In the genomic region with DNA sequence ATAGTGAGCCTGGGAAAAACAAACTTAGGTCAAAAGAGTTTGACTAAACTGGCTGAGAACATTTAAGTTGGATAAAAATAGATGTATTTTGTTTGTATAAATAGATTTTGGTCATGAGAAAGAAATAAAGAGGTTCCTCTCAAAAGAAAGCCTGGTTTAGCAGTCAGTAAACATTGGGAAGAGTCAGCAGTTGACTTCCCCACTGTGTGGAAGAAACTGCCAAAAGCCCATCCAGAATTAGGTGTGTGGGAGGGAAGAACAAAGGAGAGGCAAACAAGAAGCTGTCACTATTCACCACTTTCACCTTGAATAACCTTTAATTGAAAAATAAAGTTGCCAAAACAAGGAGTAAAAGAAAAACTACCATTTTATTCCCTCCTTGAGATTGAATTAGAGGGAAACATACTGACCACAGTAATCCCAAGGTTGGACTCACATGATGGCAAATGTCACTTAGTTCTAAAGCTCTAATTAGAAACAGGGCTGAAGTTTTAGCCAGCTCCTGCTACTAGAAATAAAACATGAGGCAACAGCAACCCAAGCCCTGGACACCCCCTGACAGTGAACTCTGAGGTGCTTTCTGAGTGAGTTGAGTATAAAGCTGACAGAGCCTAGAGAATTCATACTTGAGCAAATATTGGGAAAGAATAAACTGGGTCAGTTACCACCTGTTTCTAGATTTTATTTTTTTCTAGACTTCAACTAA, we compare ENCODE assay signal across 17 cellular contexts.
DNase-seq lines count a peak whose midpoint lies in the region; ATAC-seq and TF ChIP-seq lines count a peak whose summit lies in the region.
"Had no signal": no experiment of that assay in that cellular context is flagged by ENCODE, and none has a peak within 500 bp of the region (broad histone marks: within the 10 kb centered on the region; RNA-seq: fewer than 3 reads in every experiment).

No MANE protein-coding gene starts in this region.

- no peak for TF ChIP-seq CTCF in esophagus muscularis mucosa (IDR thresholded peaks at IDR 0.05)
- TF ChIP-seq CTCF in dorsolateral prefrontal cortex (IDR thresholded peaks at IDR 0.05 in 54 of 56, conservative IDR thresholded peaks at IDR 0.05 in 2 of 56; ENCODE audit: low read depth in 1 of 56, partially characterized antibody in 56 of 56): no peak

- H3K9me3 Mint-ChIP-seq in T-cell: no peaks in the 10 kb centered on the region
- H3K9me3 Mint-ChIP-seq: CD8-positive, alpha-beta T cell had no signal

- H3K27ac ChIP-seq in esophagus muscularis mucosa (replicated peaks in 1 of 4) (peak overlapping the region; percentile 11 to 52 (median 24)), temporal lobe (ENCODE audit: low read depth, low read length) (peak overlapping the region; percentile 41), dorsolateral prefrontal cortex (peak overlapping the region in 9 of 59 donors; percentile 6 to 55 (median 32))

- H3K27ac Mint-ChIP-seq in T-cell: no peak overlapping the region
- H3K27ac Mint-ChIP-seq: CD8-positive, alpha-beta T cell had no signal

- CTCF ChIA-PET in T-cell (lab: Charles Lee): no interaction called here

- H3K4me3 ChIP-seq in esophagus muscularis mucosa (no peak overlapping the region), dorsolateral prefrontal cortex (no peak overlapping the region)

- peaks cover 7 to 8% of the 10 kb centered on the region in 2 donors for H3K27me3 Mint-ChIP-seq in T-cell

- intact Hi-C loops in esophagus muscularis mucosa (cut with DNase I): no loop called here
- intact Hi-C loops in dorsolateral prefrontal cortex (cut with DNase I): loop anchor here in 1 of 2 donors (10.0 kb wide), 1 partner anchor 60 kb away; no protein-coding TSS in a partner anchor

- H3K4me3 Mint-ChIP-seq in T-cell: no peak overlapping the region
- H3K4me3 Mint-ChIP-seq: CD8-positive, alpha-beta T cell had no signal

- DNase-seq in NCI-H69 (lab: John Stamatoyannopoulos, UW) (peak; percentile 60), esophagus muscularis mucosa (ENCODE audit: extremely low spot score) (no peak), medulla oblongata (ENCODE audit: extremely low spot score) (peak; percentile 20), dorsolateral prefrontal cortex (no peak), T-cell (no peak)
- no peak for DNase-seq in stimulated activated CD4-positive, alpha-beta T cell treated with anti-CD3 and anti-CD28 coated beads, Interleukin-4, amount 100 ng/mL, for 24 hours
- DNase-seq: BE2C; CD8-positive, alpha-beta T cell; DND-41; GDM1; KBM-7; NCI-H1092; NCI-H187; NCI-H446; NCI-H748 treated with DMSO at 0.1 percent for 48 hours; PC-3 had no signal

- no peaks in the 10 kb centered on the region for H3K36me3 Mint-ChIP-seq in T-cell
- H3K36me3 Mint-ChIP-seq: CD8-positive, alpha-beta T cell had no signal

- no peaks in the 10 kb centered on the region for H3K4me1 Mint-ChIP-seq in T-cell

- H3K27me3 ChIP-seq in esophagus muscularis mucosa (no peaks in the 10 kb centered on the region), dorsolateral prefrontal cortex (no peaks in the 10 kb centered on the region)

- no peak for TF ChIP-seq POLR2A in esophagus muscularis mucosa (IDR thresholded peaks at IDR 0.05; ENCODE audit: low read depth)

- no peak for ATAC-seq in T-cell (replicated peaks in 1 of 4)
- ATAC-seq: CD8-positive, alpha-beta T cell; PC-3 had no signal

- no peaks in the 10 kb centered on the region for H3K9me3 ChIP-seq in esophagus muscularis mucosa
- H3K9me3 ChIP-seq: BE2C had no signal

- peaks cover 23 to 35% (median 30%) of the 10 kb centered on the region in 4 donors for H3K4me1 ChIP-seq in esophagus muscularis mucosa
- H3K4me1 ChIP-seq: BE2C had no signal

- no peak for TF ChIP-seq EP300 in esophagus muscularis mucosa (IDR thresholded peaks at IDR 0.05)

- no peaks in the 10 kb centered on the region for H3K36me3 ChIP-seq in esophagus muscularis mucosa
- H3K36me3 ChIP-seq: BE2C had no signal

- POLR2A ChIA-PET in T-cell (lab: Charles Lee): no interaction called here

Comparison
In these comparisons a context has a peak if more than half of its experiments do, and no peak if none do; other contexts are left out.
1. DNase-seq: peak in NCI-H69 (single experiment) and medulla oblongata (single experiment); none in esophagus muscularis mucosa (single experiment), dorsolateral prefrontal cortex (0 of 10), T-cell (0 of 34) and stimulated activated CD4-positive, alpha-beta T cell treated with anti-CD3 and anti-CD28 coated beads, Interleukin-4, amount 100 ng/mL, for 24 hours (single experiment).